ENCODE assay signal across 12 cellular contexts in genomic region chr3:34200576-34200975, GRCh38.
DNase-seq lines count a peak whose midpoint lies in the region; ATAC-seq and TF ChIP-seq lines count a peak whose summit lies in the region.
"Had no signal": no experiment of that assay in that cellular context is flagged by ENCODE, and none has a peak within 500 bp of the region (broad histone marks: within the 10 kb centered on the region; RNA-seq: fewer than 3 reads in every experiment).

No MANE protein-coding gene starts in this region.

- H3K9me3 ChIP-seq in spleen (no peaks in the 10 kb centered on the region), lower lobe of right lung (no peaks in the 10 kb centered on the region)

- DNase-seq in NCI-H82 (lab: John Stamatoyannopoulos, UW) (peak; percentile 22), NCI-H82 treated with DMSO at 0.1 percent for 48 hours (lab: John Stamatoyannopoulos, UW; ENCODE audit: unreplicated experiment) (no peak), spleen (no peak), lower lobe of right lung (no peak), Right ventricle myocardium inferior (ENCODE audit: missing footprints) (no peak), SW480 (ENCODE audit: low spot score) (no peak)
- DNase-seq: NCI-H1092 treated with DMSO at 0.1 percent for 48 hours; stimulated activated naive CD4-positive, alpha-beta T cell had no signal

- no peak for TF ChIP-seq CTCF in spleen (IDR thresholded peaks at IDR 0.05 in 8 of 11, conservative IDR thresholded peaks at IDR 0.05 in 3 of 11)
- TF ChIP-seq CTCF in lower lobe of right lung (IDR thresholded peaks at IDR 0.05): no peak

- no peak for TF ChIP-seq POLR2A in spleen (IDR thresholded peaks at IDR 0.05)

- WGBS in spleen, 5 donors: 28 to 50% (median 40%) methylated on average over 1 of the region's 1 CpG

- intact Hi-C loops in spleen (cut with DNase I; ENCODE audit: low total_unique reads): no loop called here
- intact Hi-C loops in lower lobe of right lung (cut with DNase I): no loop called here
- intact Hi-C loops in Right ventricle myocardium inferior (cut with DNase I): no loop called here

- H3K4me3 ChIP-seq in spleen (peak overlapping the region in 1 of 8 donors; percentile 47), lower lobe of right lung (no peak overlapping the region)

- peak; percentile 94 for ATAC-seq in GM21825 (IDR thresholded peaks at IDR 0.05; ENCODE audit: unreplicated experiment)
- ATAC-seq in HG03378 (IDR thresholded peaks at IDR 0.05; ENCODE audit: unreplicated experiment): peak; percentile 92
- ATAC-seq in lower lobe of right lung: no peak
- ATAC-seq in Right ventricle myocardium inferior: no peak
- ATAC-seq: Panc1 had no signal

- peaks cover 0 to 22% (median 0%) of the 10 kb centered on the region in 6 donors for H3K4me1 ChIP-seq in spleen
- H3K4me1 ChIP-seq in lower lobe of right lung: no peaks in the 10 kb centered on the region

- H3K27ac ChIP-seq in spleen (peak overlapping the region in 7 of 8 donors; percentile 15 to 86 (median 45)), lower lobe of right lung (no peak overlapping the region)
- H3K27ac ChIP-seq: HL-60 had no signal

- no peaks in the 10 kb centered on the region for H3K27me3 ChIP-seq in spleen (replicated peaks in 1 of 7)
- H3K27me3 ChIP-seq in lower lobe of right lung (ENCODE audit: low read depth): no peaks in the 10 kb centered on the region

- H3K36me3 ChIP-seq in spleen (no peaks in the 10 kb centered on the region), lower lobe of right lung (no peaks in the 10 kb centered on the region)

Comparison
In these comparisons a context has a peak if more than half of its experiments do, and no peak if none do; other contexts are left out.
1. ATAC-seq: peak in GM21825 (single experiment) and HG03378 (single experiment); none in lower lobe of right lung (0 of 2) and Right ventricle myocardium inferior (single experiment).